ENCODE assay signal across 10 cellular contexts in genomic region chr2:207765960-207766582, GRCh38. TPM values are rescaled to one million over a fixed set of nuclear protein-coding genes. Genes with fewer than 3 reads are reported as not detected.
A peak's percentile ranks its signal among the peaks of the same experiment; 100 is the strongest.
DNase-seq lines count a peak whose midpoint lies in the region; ATAC-seq and TF ChIP-seq lines count a peak whose summit lies in the region.
"Had no signal": no experiment of that assay in that cellular context is flagged by ENCODE, and none has a peak within 500 bp of the region (broad histone marks: within the 10 kb centered on the region; RNA-seq: fewer than 3 reads in every experiment).

No MANE protein-coding gene starts in this region.

- intact Hi-C loops in CD4-positive, alpha-beta T cell (cut with DNase I, micrococcal nuclease) = loop anchor here in 1 of 2 experiments (2.0 to 5.0 kb wide), 2 partner anchors 54 to 139 kb away; partner anchors contain the start of gene CCNYL1
- intact Hi-C loops in left cardiac atrium (cut with DNase I) = loop anchor here (5.0 to 10.0 kb wide), 3 partner anchors 206 to 269 kb away; no protein-coding TSS in a partner anchor

- peaks cover 37% of the 10 kb centered on the region for H3K27me3 ChIP-seq in CD4-positive, alpha-beta T cell (ENCODE audit: control insufficient read depth, insufficient read depth, low read length)
- no peaks in the 10 kb centered on the region for H3K27me3 ChIP-seq in duodenal mucosa (ENCODE audit: control insufficient read depth in 1 of 2, insufficient read depth in 2 of 2, low read length in 2 of 2)

- no peak overlapping the region for H3K27ac ChIP-seq in CD4-positive, alpha-beta T cell (ENCODE audit: low read depth, low read length)
- H3K27ac ChIP-seq in duodenal mucosa (ENCODE audit: low read depth, low read length) = peak overlapping the region; percentile 83
- H3K27ac ChIP-seq: BLaER1 had no signal

- ATAC-seq in CD4-positive, alpha-beta T cell (ENCODE audit: poor library complexity) = no peak
- ATAC-seq in naive B cell (ENCODE audit: low read depth in 2 of 2) (no peak), left cardiac atrium (no peak)

- H3K36me3 ChIP-seq in duodenal mucosa (ENCODE audit: control insufficient read depth in 1 of 2, insufficient read depth in 2 of 2, low read length in 2 of 2) = peaks cover 21 to 29% of the 10 kb centered on the region in 2 donors

- peak overlapping the region; percentile 88 to 90 for H3K4me3 ChIP-seq in duodenal mucosa (ENCODE audit: low read depth in 1 of 2, low read length in 2 of 2)
- H3K4me3 ChIP-seq: BLaER1 had no signal

- DNase-seq in CD4-positive, alpha-beta T cell = no peak
- DNase-seq in NAMALWA (ENCODE audit: low spot score) (peak; percentile 6), naive B cell (no peak), left cardiac atrium (no peak), germinal center (ENCODE audit: low spot score) (no peak), DMS114 treated with DMSO at 0.1 percent for 48 hours (lab: John Stamatoyannopoulos, UW; ENCODE audit: unreplicated experiment) (no peak), amygdala (lab: John Stamatoyannopoulos, UW) (no peak)

- H3K4me1 ChIP-seq in duodenal mucosa (ENCODE audit: control insufficient read depth in 1 of 2, insufficient read depth in 2 of 2, low read length in 2 of 2) = peaks cover 32 to 45% of the 10 kb centered on the region in 2 donors

- H3K4me3 Mint-ChIP-seq in CD4-positive, alpha-beta T cell = peak overlapping the region; percentile 79
- peak overlapping the region in 6 of 8 donors; percentile 75 to 97 (median 86) for H3K4me3 Mint-ChIP-seq in naive B cell

- no peaks in the 10 kb centered on the region for H3K9me3 ChIP-seq in CD4-positive, alpha-beta T cell (ENCODE audit: control insufficient read depth, low read length)
- no peaks in the 10 kb centered on the region for H3K9me3 ChIP-seq in duodenal mucosa (ENCODE audit: control insufficient read depth in 1 of 2, low read length in 2 of 2)
- H3K9me3 ChIP-seq: BLaER1 had no signal

- H3K9me3 Mint-ChIP-seq in CD4-positive, alpha-beta T cell = no peaks in the 10 kb centered on the region
- H3K9me3 Mint-ChIP-seq in naive B cell = no peaks in the 10 kb centered on the region
- H3K9me3 Mint-ChIP-seq: T-helper 1 cell treated with Interleukin-12 subunit alpha and Interleukin-12 subunit beta and Interleukin-4 antibody, amounts not matched to agents 30 μg/mL and 1 μg/mL, for 36 hours had no signal

- H3K27me3 Mint-ChIP-seq in CD4-positive, alpha-beta T cell = peaks cover 74% of the 10 kb centered on the region
- H3K27me3 Mint-ChIP-seq in naive B cell = peaks cover 8 to 14% (median 8%) of the 10 kb centered on the region in 3 donors

- H3K36me3 Mint-ChIP-seq in CD4-positive, alpha-beta T cell (ENCODE audit: low read depth) = peaks cover 10% of the 10 kb centered on the region
- no peaks in the 10 kb centered on the region for H3K36me3 Mint-ChIP-seq in naive B cell

- POLR2A ChIA-PET in CD4-positive, alpha-beta T cell (lab: Charles Lee) = interaction anchor here (0.9 kb wide), 1 partner anchor 55 kb away, joined by 3 read pairs; the partner anchor contains the start of gene CCNYL1

- CTCF ChIA-PET in CD4-positive, alpha-beta T cell (lab: Charles Lee) = interaction anchor here (0.6 kb wide), 2 partner anchors 21 to 100 kb away, joined by 3 to 4 read pairs; no protein-coding TSS in a partner anchor

- H3K9ac ChIP-seq in duodenal mucosa (ENCODE audit: low read depth in 1 of 2, low read length in 2 of 2) = peak overlapping the region; percentile 90 to 94
- H3K9ac ChIP-seq: BLaER1 had no signal

- H3K27ac Mint-ChIP-seq in CD4-positive, alpha-beta T cell = no peak overlapping the region
- peak overlapping the region in 2 of 6 donors; percentile 10 to 19 for H3K27ac Mint-ChIP-seq in naive B cell
- H3K27ac Mint-ChIP-seq: T-helper 1 cell treated with Interleukin-12 subunit alpha and Interleukin-12 subunit beta and Interleukin-4 antibody, amounts not matched to agents 30 μg/mL and 1 μg/mL, for 36 hours had no signal

- peaks cover 34% of the 10 kb centered on the region for H3K4me1 Mint-ChIP-seq in CD4-positive, alpha-beta T cell (ENCODE audit: low read depth)
- H3K4me1 Mint-ChIP-seq in naive B cell = peaks cover 23 to 43% (median 34%) of the 10 kb centered on the region in 3 donors

- no peak for TF ChIP-seq CTCF in CD4-positive, alpha-beta T cell (IDR thresholded peaks at IDR 0.05)

RNA-seq across cellular contexts. Expression of gene FZD5, which starts 3.6 kb away (rescaled TPM):
- under 1 TPM; 0.19 to 0.25 TPM for total RNA-seq in CD4-positive, alpha-beta T cell
- under 1 TPM; 0.05 to 0.39 (median 0.11) TPM for polyA plus RNA-seq in naive B cell (ENCODE audit: low read depth in 6 of 6)
- total RNA-seq in left cardiac atrium = 1 to 10 TPM; 4.9 to 5.0 TPM

RNA-seq across cellular contexts. Expression of gene CCNYL1, which starts 54.6 kb away (rescaled TPM):
- total RNA-seq in CD4-positive, alpha-beta T cell = 10 to 100 TPM in 1 of 2 experiments, 1 to 10 TPM in 1; 8.7 to 11.1 TPM
- polyA plus RNA-seq in naive B cell (ENCODE audit: low read depth in 6 of 6) = 1 to 10 TPM in 5 of 6 donors, under 1 TPM in 1; 0.91 to 4.7 (median 3.3) TPM
- total RNA-seq in left cardiac atrium = 10 to 100 TPM; 10.5 to 20.4 TPM

Comparison
In these comparisons a context has a peak if more than half of its experiments do, and no peak if none do; other contexts are left out.
1. RNA of gene FZD5, which starts 3.6 kb away (total RNA-seq): 4.9 to 5.0 TPM in left cardiac atrium; 0.19 to 0.25 TPM in CD4-positive, alpha-beta T cell; every median in the first group is over 4 times any median in the second.